ENCODE assay signal across 18 cellular contexts in genomic region chr17:79985951-79986391, GRCh38. TPM values are rescaled to one million over a fixed set of nuclear protein-coding genes. Genes with fewer than 3 reads are reported as not detected.
DNase-seq lines count a peak whose midpoint lies in the region; ATAC-seq and TF ChIP-seq lines count a peak whose summit lies in the region.
"Had no signal": no experiment of that assay in that cellular context is flagged by ENCODE, and none has a peak within 500 bp of the region (broad histone marks: within the 10 kb centered on the region; RNA-seq: fewer than 3 reads in every experiment).

No MANE protein-coding gene starts in this region.

- DNase-seq in left cardiac atrium (peak; percentile 3), right atrium auricular region (ENCODE audit: low spot score) (no peak), adrenal gland (peak in 2 of 7 donors; percentile 14 to 39), mucosa of descending colon (peak in 2 of 3 donors; percentile 23 to 25), aorta (peak; percentile 12 to 27), DMS79 treated with DMSO at 0.1 percent for 48 hours (lab: John Stamatoyannopoulos, UW) (no peak)
- no peak for DNase-seq in stimulated activated CD4-positive, alpha-beta T cell treated with anti-CD3 and anti-CD28 coated beads, Interleukin-4, amount 100 ng/mL, for 24 hours
- DNase-seq: GF-D8, MG63, NCI-H1105, NCI-H187 treated with DMSO at 0.1 percent for 48 hours, NCI-H510A, SIG-M5 had no signal

- peaks cover 0 to 19% of the 10 kb centered on the region in 2 donors for H3K4me1 ChIP-seq in right atrium auricular region
- H3K4me1 ChIP-seq in adrenal gland (replicated peaks in 1 of 2), result peaks cover 26 to 33% of the 10 kb centered on the region in 2 donors
- H3K4me1 ChIP-seq in mucosa of descending colon (ENCODE audit: low read depth), result peaks cover 35% of the 10 kb centered on the region
- H3K4me1 ChIP-seq in aorta (ENCODE audit: control insufficient read depth in 1 of 2, insufficient read depth in 2 of 2, low read length in 2 of 2), result no peaks in the 10 kb centered on the region

- WGBS in adrenal gland, 4 donors, result 56 to 67% (median 60%) methylated on average over 10 to 15 of the region's 15 CpGs
- 91 to 93% methylated on average over 15 of the region's 15 CpGs for WGBS in aorta, 2 donors

- no peak for TF ChIP-seq POLR2A in adrenal gland (IDR thresholded peaks at IDR 0.05)

- ATAC-seq in left cardiac atrium (no peak), mucosa of descending colon (no peak), aorta (ENCODE audit: low FRiP score) (no peak), HG02642 (IDR thresholded peaks at IDR 0.05; ENCODE audit: poor library complexity, unreplicated experiment) (no peak)
- ATAC-seq: GM23338, Panc1 had no signal

- H3K36me3 ChIP-seq in right atrium auricular region, result no peaks in the 10 kb centered on the region
- H3K36me3 ChIP-seq in adrenal gland (replicated peaks in 1 of 2), result no peaks in the 10 kb centered on the region
- no peaks in the 10 kb centered on the region for H3K36me3 ChIP-seq in mucosa of descending colon (ENCODE audit: low read depth)
- H3K36me3 ChIP-seq in aorta (ENCODE audit: control insufficient read depth in 1 of 2, insufficient read depth in 2 of 2, low read length in 1 of 2), result no peaks in the 10 kb centered on the region
- H3K36me3 ChIP-seq: MG63 had no signal

- intact Hi-C loops in left cardiac atrium (cut with DNase I), result loop anchor here in 1 of 2 donors (10.0 kb wide), 1 partner anchor 241 kb away; no protein-coding TSS in a partner anchor
- intact Hi-C loops in adrenal gland (cut with DNase I), result no loop called here
- intact Hi-C loops in mucosa of descending colon (cut with DNase I, micrococcal nuclease), result loop anchor here in 1 of 2 donors (10.0 kb wide), 1 partner anchor 141 kb away; no protein-coding TSS in a partner anchor
- intact Hi-C loops in aorta (cut with DNase I), result no loop called here

- TF ChIP-seq CTCF in right atrium auricular region (IDR thresholded peaks at IDR 0.05), result no peak
- TF ChIP-seq CTCF in adrenal gland (IDR thresholded peaks at IDR 0.05), result no peak
- no peak for TF ChIP-seq CTCF in mucosa of descending colon (IDR thresholded peaks at IDR 0.05)

- no peak overlapping the region for H3K27ac ChIP-seq in right atrium auricular region
- peak overlapping the region in 3 of 5 donors; percentile 46 to 80 (median 68) for H3K27ac ChIP-seq in adrenal gland
- H3K27ac ChIP-seq in aorta (ENCODE audit: low read depth in 1 of 2, low read length in 2 of 2), result no peak overlapping the region
- H3K27ac ChIP-seq: KMS-11 had no signal

- no peaks in the 10 kb centered on the region for H3K27me3 ChIP-seq in right atrium auricular region
- no peaks in the 10 kb centered on the region for H3K27me3 ChIP-seq in adrenal gland
- H3K27me3 ChIP-seq in aorta (ENCODE audit: control insufficient read depth in 1 of 2, insufficient read depth in 2 of 2, low read length in 1 of 2), result no peaks in the 10 kb centered on the region
- H3K27me3 ChIP-seq: MG63 had no signal

- no peaks in the 10 kb centered on the region for H3K9me3 ChIP-seq in right atrium auricular region
- no peaks in the 10 kb centered on the region for H3K9me3 ChIP-seq in adrenal gland (replicated peaks in 1 of 3)
- no peaks in the 10 kb centered on the region for H3K9me3 ChIP-seq in mucosa of descending colon
- H3K9me3 ChIP-seq in aorta (ENCODE audit: control insufficient read depth, low read length), result no peaks in the 10 kb centered on the region
- H3K9me3 ChIP-seq: MG63 had no signal

- H3K4me3 ChIP-seq in right atrium auricular region (no peak overlapping the region), adrenal gland (no peak overlapping the region), mucosa of descending colon (no peak overlapping the region), aorta (ENCODE audit: low read length in 2 of 2) (no peak overlapping the region)
- H3K4me3 ChIP-seq: GM23338, MG63 had no signal

RNA-seq across cellular contexts. Expression of gene TBC1D16, which starts 49.7 kb away (rescaled TPM):
- total RNA-seq in left cardiac atrium (10 to 100 TPM; 29.9 to 30.9 TPM), right atrium auricular region (10 to 100 TPM in 1 of 2 donors, 1 to 10 TPM in 1; 9.8 to 19.4 TPM), adrenal gland (10 to 100 TPM; 22.5 to 62.5 (median 40.7) TPM), mucosa of descending colon (10 to 100 TPM; 10.9 to 23.4 (median 22.1) TPM), aorta (10 to 100 TPM; 42.5 to 43.6 TPM)
- polyA plus RNA-seq in adrenal gland (10 to 100 TPM in 1 of 3 donors, 1 to 10 TPM in 2; 4.2 to 12.9 (median 6.0) TPM), aorta (10 to 100 TPM in 1 of 2 donors, 1 to 10 TPM in 1; 6.4 to 12.8 TPM)

RNA-seq across cellular contexts. Expression of gene CCDC40, which starts 50.5 kb away (rescaled TPM):
- total RNA-seq in left cardiac atrium, result 1 to 10 TPM; 5.9 to 9.8 TPM
- 1 to 10 TPM; 3.0 to 9.3 TPM for total RNA-seq in right atrium auricular region
- 10 to 100 TPM in 3 of 8 donors, 1 to 10 TPM in 5; 3.0 to 15.7 (median 7.6) TPM for total RNA-seq in adrenal gland
- polyA plus RNA-seq in adrenal gland, result 10 to 100 TPM in 1 of 3 donors, 1 to 10 TPM in 2; 2.1 to 11.6 (median 3.7) TPM
- 1 to 10 TPM; 2.1 to 5.9 (median 2.7) TPM for total RNA-seq in mucosa of descending colon
- total RNA-seq in aorta, result 10 to 100 TPM in 1 of 2 donors, 1 to 10 TPM in 1; 3.3 to 11.3 TPM
- 1 to 10 TPM; 2.6 to 6.8 TPM for polyA plus RNA-seq in aorta
- polyA plus RNA-seq: CD4-positive, alpha-beta memory T cell had no signal

Comparison
In these comparisons a context has a peak if more than half of its experiments do, and no peak if none do; other contexts are left out.
1. DNase-seq: peak in left cardiac atrium (single experiment), mucosa of descending colon (2 of 3) and aorta (2 of 2); none in right atrium auricular region (single experiment), stimulated activated CD4-positive, alpha-beta T cell treated with anti-CD3 and anti-CD28 coated beads, Interleukin-4, amount 100 ng/mL, for 24 hours (single experiment) and DMS79 treated with DMSO at 0.1 percent for 48 hours (single experiment).
2. H3K27ac ChIP-seq: peak in adrenal gland (3 of 5); none in right atrium auricular region (0 of 2) and aorta (0 of 2).